ENCODE assay signal across 8 cellular contexts in genomic region chr2:70131344-70132144, GRCh38. TPM values are rescaled to one million over a fixed set of nuclear protein-coding genes. Genes with fewer than 3 reads are reported as not detected.
DNase-seq lines count a peak whose midpoint lies in the region; ATAC-seq and TF ChIP-seq lines count a peak whose summit lies in the region.
"Not testable (repeated sequence)": the region's sequence is repeated elsewhere in the genome, so short reads cannot be mapped to it uniquely, and the experiment has no call there.

No MANE protein-coding gene starts in this region.

- not testable (repeated sequence) for ATAC-seq in body of pancreas

- peak overlapping the region; percentile 73 for H3K4me2 ChIP-seq in DOHH2 (ENCODE audit: low read length)
- H3K4me2 ChIP-seq in skeletal muscle satellite cell (ENCODE audit: low read length): peak overlapping the region; percentile 80

- WGBS in body of pancreas, 2 donors: 66 to 72% methylated on average over 17 of the region's 17 CpGs
- 69% methylated on average over 17 of the region's 17 CpGs for WGBS in urinary bladder

- H3K9me3 ChIP-seq in DOHH2 (ENCODE audit: control insufficient read depth, insufficient read depth, low read length); body of pancreas; mucosa of rectum (ENCODE audit: control insufficient read depth in 2 of 2, low read length in 2 of 2); skeletal muscle satellite cell (replicated peaks; ENCODE audit: low read length): not testable (repeated sequence)

- H3K27me3 ChIP-seq in DOHH2 (ENCODE audit: control insufficient read depth, low read length); body of pancreas; mucosa of rectum (ENCODE audit: control insufficient read depth in 2 of 2, insufficient read depth in 2 of 2, low read length in 2 of 2); skeletal muscle satellite cell (ENCODE audit: control insufficient read depth, insufficient read depth, low read length): not testable (repeated sequence)

- H3K4me1 Mint-ChIP-seq in activated CD4-positive, alpha-beta T cell treated with anti-CD3 and anti-CD28 coated beads, Interleukin-2, amount 10 ng/mL, durations not matched to agents 24 days and 14 days: peaks cover 71% of the 10 kb centered on the region

- H3K36me3 ChIP-seq in DOHH2 (ENCODE audit: control insufficient read depth, low read length); body of pancreas (replicated peaks in 1 of 2; ENCODE audit: insufficient read depth in 1 of 2, low read depth in 2 of 2); mucosa of rectum (ENCODE audit: control insufficient read depth in 2 of 2, insufficient read depth in 2 of 2, low read length in 2 of 2); skeletal muscle satellite cell (ENCODE audit: insufficient read depth, low read length); urinary bladder (ENCODE audit: insufficient read depth): not testable (repeated sequence)

- not testable (repeated sequence) for H3K79me2 ChIP-seq in DOHH2 (ENCODE audit: control insufficient read depth, low read length)

- H3K4me3 ChIP-seq in DOHH2 (ENCODE audit: low read length): peak overlapping the region; percentile 71
- not testable (repeated sequence) for H3K4me3 ChIP-seq in body of pancreas; skeletal muscle satellite cell (ENCODE audit: low read length)
- peak overlapping the region; percentile 44 for H3K4me3 ChIP-seq in fibroblast of villous mesenchyme (ENCODE audit: low read depth, low read length)
- peak overlapping the region in 1 of 2 donors; percentile 78 for H3K4me3 ChIP-seq in mucosa of rectum (ENCODE audit: low read length in 2 of 2)
- peak overlapping the region; percentile 17 for H3K4me3 ChIP-seq in urinary bladder (ENCODE audit: low read depth, low read length)

- H4K20me1 ChIP-seq in DOHH2 (ENCODE audit: control insufficient read depth, insufficient read depth, low read depth, low read length): not testable (repeated sequence)

- not testable (repeated sequence) for TF ChIP-seq CTCF in DOHH2 (IDR thresholded peaks at IDR 0.05; ENCODE audit: low read depth, low read length, poor library complexity, severe bottlenecking); body of pancreas (IDR thresholded peaks at IDR 0.05); fibroblast of villous mesenchyme (IDR thresholded peaks at IDR 0.05; ENCODE audit: insufficient read depth, low read depth, low read length)

- peak overlapping the region; percentile 96 for H3K27ac Mint-ChIP-seq in activated CD4-positive, alpha-beta T cell treated with anti-CD3 and anti-CD28 coated beads, Interleukin-2, amount 10 ng/mL, durations not matched to agents 24 days and 14 days

- TF ChIP-seq POLR2A in body of pancreas (IDR thresholded peaks at IDR 0.05): not testable (repeated sequence)

- H3K9ac ChIP-seq in mucosa of rectum (ENCODE audit: low read depth in 1 of 2, low read length in 2 of 2) (peak overlapping the region; percentile 73 to 87), skeletal muscle satellite cell (ENCODE audit: low read depth, low read length) (peak overlapping the region; percentile 77)

- peak overlapping the region; percentile 77 for H3K27ac ChIP-seq in DOHH2 (ENCODE audit: low read depth, low read length)
- peak overlapping the region in 3 of 4 donors; percentile 82 to 91 (median 87) for H3K27ac ChIP-seq in body of pancreas
- H3K27ac ChIP-seq in mucosa of rectum (ENCODE audit: low read depth in 2 of 2, low read length in 2 of 2): peak overlapping the region; percentile 79 to 95
- H3K27ac ChIP-seq in urinary bladder (ENCODE audit: low read depth): peak overlapping the region; percentile 91

- peak; percentile 15 for DNase-seq in NCI-H69 (lab: John Stamatoyannopoulos, UW)
- not testable (repeated sequence) for DNase-seq in activated CD4-positive, alpha-beta T cell treated with anti-CD3 and anti-CD28 coated beads, Interleukin-2, amount 10 ng/mL, durations not matched to agents 24 days and 14 days; body of pancreas; fibroblast of villous mesenchyme (ENCODE audit: low read depth)

- not testable (repeated sequence) for H3K9me2 ChIP-seq in DOHH2 (replicated peaks; ENCODE audit: control insufficient read depth, low read length)

- peak overlapping the region; percentile 91 for H3K4me3 Mint-ChIP-seq in activated CD4-positive, alpha-beta T cell treated with anti-CD3 and anti-CD28 coated beads, Interleukin-2, amount 10 ng/mL, durations not matched to agents 24 days and 14 days

- H3K36me3 Mint-ChIP-seq in activated CD4-positive, alpha-beta T cell treated with anti-CD3 and anti-CD28 coated beads, Interleukin-2, amount 10 ng/mL, durations not matched to agents 24 days and 14 days (ENCODE audit: low read depth): not testable (repeated sequence)

- not testable (repeated sequence) for H3K27me3 Mint-ChIP-seq in activated CD4-positive, alpha-beta T cell treated with anti-CD3 and anti-CD28 coated beads, Interleukin-2, amount 10 ng/mL, durations not matched to agents 24 days and 14 days

- H3K4me1 ChIP-seq in DOHH2 (ENCODE audit: control insufficient read depth, low read length) (peaks cover 79% of the 10 kb centered on the region), body of pancreas (peaks cover 48% of the 10 kb centered on the region), mucosa of rectum (ENCODE audit: control insufficient read depth in 2 of 2, insufficient read depth in 2 of 2, low read length in 2 of 2) (peaks cover 23 to 26% of the 10 kb centered on the region in 2 donors), skeletal muscle satellite cell (ENCODE audit: control insufficient read depth, insufficient read depth, low read length) (peaks cover 40% of the 10 kb centered on the region)
- not testable (repeated sequence) for H3K4me1 ChIP-seq in urinary bladder (ENCODE audit: insufficient read depth)

- intact Hi-C loops in activated CD4-positive, alpha-beta T cell treated with anti-CD3 and anti-CD28 coated beads, Interleukin-2, amount 10 ng/mL, durations not matched to agents 24 days and 14 days (cut with micrococcal nuclease): loop anchor here (1.0 to 5.0 kb wide), 4 partner anchors 7 to 489 kb away; partner anchors contain the start of genes AAK1 and PCBP1
- intact Hi-C loops in body of pancreas (cut with DNase I): not testable (repeated sequence)

- not testable (repeated sequence) for H3F3A ChIP-seq in DOHH2 (ENCODE audit: control insufficient read depth, insufficient read depth)

- not testable (repeated sequence) for H3K9me3 Mint-ChIP-seq in activated CD4-positive, alpha-beta T cell treated with anti-CD3 and anti-CD28 coated beads, Interleukin-2, amount 10 ng/mL, durations not matched to agents 24 days and 14 days

RNA-seq across cellular contexts. Expression of gene PCBP1, which starts 44.3 kb away (rescaled TPM):
- total RNA-seq in activated CD4-positive, alpha-beta T cell treated with anti-CD3 and anti-CD28 coated beads, Interleukin-2, amount 10 ng/mL, durations not matched to agents 24 days and 14 days: 443 and 447 TPM in 2 replicates
- total RNA-seq in body of pancreas (100 to 1,000 TPM in 1 of 2 donors, 10 to 100 TPM in 1; 97.9 to 128 TPM), fibroblast of villous mesenchyme (32.9 and 45.3 TPM in 2 replicates), urinary bladder (51.8 TPM)
- 44.9 and 51.8 TPM in 2 replicates for total RNA-seq in skeletal muscle satellite cell (2012; rRNA removed)
- polyA plus RNA-seq in urinary bladder: 370 TPM

RNA-seq across cellular contexts. Expression of gene C2orf42, which starts 59.3 kb away (rescaled TPM):
- 18.5 and 19.6 TPM in 2 replicates for total RNA-seq in activated CD4-positive, alpha-beta T cell treated with anti-CD3 and anti-CD28 coated beads, Interleukin-2, amount 10 ng/mL, durations not matched to agents 24 days and 14 days
- 1 to 10 TPM; 6.3 to 7.0 TPM for total RNA-seq in body of pancreas
- total RNA-seq in fibroblast of villous mesenchyme: 14.5 and 33.7 TPM in 2 replicates
- 12.7 and 15.7 TPM in 2 replicates for total RNA-seq in skeletal muscle satellite cell (2012; rRNA removed)
- total RNA-seq in urinary bladder: 19.1 TPM
- polyA plus RNA-seq in urinary bladder: 12.7 TPM
